9 cellular contexts compared by ENCODE assay signal in genomic region chr6:128882991-128883571, GRCh38. TPM values are rescaled to one million over a fixed set of nuclear protein-coding genes. Genes with fewer than 3 reads are reported as not detected.
DNase-seq lines count a peak whose midpoint lies in the region; ATAC-seq and TF ChIP-seq lines count a peak whose summit lies in the region.
"Had no signal": no experiment of that assay in that cellular context is flagged by ENCODE, and none has a peak within 500 bp of the region (broad histone marks: within the 10 kb centered on the region; RNA-seq: fewer than 3 reads in every experiment).

Gene LAMA2 (plus strand): TSS chr6:128883138. CDS start chr6:128883246, 108 bp downstream.

- no peak for ATAC-seq in memory B cell (ENCODE audit: low read depth)

- H3K4me3 ChIP-seq in epithelial cell of proximal tubule (ENCODE audit: low read depth, low read length): peak within 1 kb of the TSS; percentile 53

- no peaks in the 10 kb centered on the region for H3K9me3 Mint-ChIP-seq in memory B cell
- no peaks in the 10 kb centered on the region for H3K9me3 Mint-ChIP-seq in activated T-helper 2 cell treated with anti-CD3 and anti-CD28 coated beads, Interferon-gamma antibody, Interleukin-2, Interleukin-4, amounts not matched to agents 10 μg/mL and 5 μg/mL and 100 μg/mL, durations not matched to agents 14 hours and 24 hours and 36 hours
- H3K9me3 Mint-ChIP-seq: dendritic cell treated with granulocyte-macrophage colony-stimulating factor and Interleukin-4, amounts not matched to agents 40 ng/mL and 50 ng/mL, for 4 days had no signal

- H3K36me3 Mint-ChIP-seq in memory B cell: no peaks in the 10 kb centered on the region
- H3K36me3 Mint-ChIP-seq in activated T-helper 2 cell treated with anti-CD3 and anti-CD28 coated beads, Interferon-gamma antibody, Interleukin-2, Interleukin-4, amounts not matched to agents 10 μg/mL and 5 μg/mL and 100 μg/mL, durations not matched to agents 14 hours and 24 hours and 36 hours (ENCODE audit: low read depth): no peaks in the 10 kb centered on the region

- intact Hi-C loops in activated T-helper 2 cell treated with anti-CD3 and anti-CD28 coated beads, Interferon-gamma antibody, Interleukin-2, Interleukin-4, amounts not matched to agents 10 μg/mL and 5 μg/mL and 100 μg/mL, durations not matched to agents 14 hours and 24 hours and 36 hours (cut with micrococcal nuclease): no loop called here

- H3K27ac Mint-ChIP-seq in memory B cell: no peak within 1 kb of the TSS
- no peak within 1 kb of the TSS for H3K27ac Mint-ChIP-seq in activated T-helper 2 cell treated with anti-CD3 and anti-CD28 coated beads, Interferon-gamma antibody, Interleukin-2, Interleukin-4, amounts not matched to agents 10 μg/mL and 5 μg/mL and 100 μg/mL, durations not matched to agents 14 hours and 24 hours and 36 hours
- H3K27ac Mint-ChIP-seq: dendritic cell treated with granulocyte-macrophage colony-stimulating factor and Interleukin-4, amounts not matched to agents 40 ng/mL and 50 ng/mL, for 4 days had no signal

- H3K4me3 Mint-ChIP-seq in memory B cell: peak within 1 kb of the TSS; percentile 37
- no peak within 1 kb of the TSS for H3K4me3 Mint-ChIP-seq in activated T-helper 2 cell treated with anti-CD3 and anti-CD28 coated beads, Interferon-gamma antibody, Interleukin-2, Interleukin-4, amounts not matched to agents 10 μg/mL and 5 μg/mL and 100 μg/mL, durations not matched to agents 14 hours and 24 hours and 36 hours (ENCODE audit: low read depth)
- H3K4me3 Mint-ChIP-seq: dendritic cell treated with granulocyte-macrophage colony-stimulating factor and Interleukin-4, amounts not matched to agents 40 ng/mL and 50 ng/mL, for 4 days had no signal

- TF ChIP-seq CTCF in epithelial cell of proximal tubule (conservative IDR thresholded peaks at IDR 0.05; ENCODE audit: low read depth, low read length): no peak

- H3K4me1 Mint-ChIP-seq in memory B cell: peaks cover 2% of the 10 kb centered on the region
- H3K4me1 Mint-ChIP-seq in activated T-helper 2 cell treated with anti-CD3 and anti-CD28 coated beads, Interferon-gamma antibody, Interleukin-2, Interleukin-4, amounts not matched to agents 10 μg/mL and 5 μg/mL and 100 μg/mL, durations not matched to agents 14 hours and 24 hours and 36 hours (ENCODE audit: low read depth): no peaks in the 10 kb centered on the region

- peaks cover 3% of the 10 kb centered on the region for H3K27me3 Mint-ChIP-seq in memory B cell
- peaks cover 26% of the 10 kb centered on the region for H3K27me3 Mint-ChIP-seq in activated T-helper 2 cell treated with anti-CD3 and anti-CD28 coated beads, Interferon-gamma antibody, Interleukin-2, Interleukin-4, amounts not matched to agents 10 μg/mL and 5 μg/mL and 100 μg/mL, durations not matched to agents 14 hours and 24 hours and 36 hours (ENCODE audit: low read depth)

- DNase-seq in Ammon's horn (ENCODE audit: low spot score): peak; percentile 84
- peak; percentile 42 for DNase-seq in NCI-H2227 treated with DMSO at 0.1 percent for 48 hours (lab: John Stamatoyannopoulos, UW)
- no peak for DNase-seq in epithelial cell of proximal tubule (ENCODE audit: low read depth)
- DNase-seq in memory B cell (ENCODE audit: low spot score in 2 of 2): no peak
- peak; percentile 65 for DNase-seq in superior temporal gyrus (ENCODE audit: extremely low spot score)
- DNase-seq in D341Med (ENCODE audit: low spot score): no peak
- DNase-seq in NOMO-1 (lab: John Stamatoyannopoulos, UW; ENCODE audit: unreplicated experiment in 2 of 2): no peak
- DNase-seq in activated T-helper 2 cell treated with anti-CD3 and anti-CD28 coated beads, Interferon-gamma antibody, Interleukin-2, Interleukin-4, amounts not matched to agents 10 μg/mL and 5 μg/mL and 100 μg/mL, durations not matched to agents 14 hours and 24 hours and 36 hours (ENCODE audit: low spot score): no peak

RNA-seq across cellular contexts. Expression of gene LAMA2, which starts in this region (rescaled TPM):
- 0.69 and 2.7 TPM in 2 replicates for total RNA-seq in epithelial cell of proximal tubule
- total RNA-seq in activated T-helper 2 cell treated with anti-CD3 and anti-CD28 coated beads, Interferon-gamma antibody, Interleukin-2, Interleukin-4, amounts not matched to agents 10 μg/mL and 5 μg/mL and 100 μg/mL, durations not matched to agents 14 hours and 24 hours and 36 hours: 0.05 and 0.23 TPM in 2 replicates

Comparison
In these comparisons a context has a peak if more than half of its experiments do, and no peak if none do; other contexts are left out.
1. DNase-seq: peak in Ammon's horn (single experiment), NCI-H2227 treated with DMSO at 0.1 percent for 48 hours (single experiment) and superior temporal gyrus (single experiment); none in epithelial cell of proximal tubule (single experiment), memory B cell (0 of 2), D341Med (single experiment), NOMO-1 (0 of 2) and activated T-helper 2 cell treated with anti-CD3 and anti-CD28 coated beads, Interferon-gamma antibody, Interleukin-2, Interleukin-4, amounts not matched to agents 10 μg/mL and 5 μg/mL and 100 μg/mL, durations not matched to agents 14 hours and 24 hours and 36 hours (single experiment).